1 cellular context compared by ENCODE assay signal in the genomic region with DNA sequence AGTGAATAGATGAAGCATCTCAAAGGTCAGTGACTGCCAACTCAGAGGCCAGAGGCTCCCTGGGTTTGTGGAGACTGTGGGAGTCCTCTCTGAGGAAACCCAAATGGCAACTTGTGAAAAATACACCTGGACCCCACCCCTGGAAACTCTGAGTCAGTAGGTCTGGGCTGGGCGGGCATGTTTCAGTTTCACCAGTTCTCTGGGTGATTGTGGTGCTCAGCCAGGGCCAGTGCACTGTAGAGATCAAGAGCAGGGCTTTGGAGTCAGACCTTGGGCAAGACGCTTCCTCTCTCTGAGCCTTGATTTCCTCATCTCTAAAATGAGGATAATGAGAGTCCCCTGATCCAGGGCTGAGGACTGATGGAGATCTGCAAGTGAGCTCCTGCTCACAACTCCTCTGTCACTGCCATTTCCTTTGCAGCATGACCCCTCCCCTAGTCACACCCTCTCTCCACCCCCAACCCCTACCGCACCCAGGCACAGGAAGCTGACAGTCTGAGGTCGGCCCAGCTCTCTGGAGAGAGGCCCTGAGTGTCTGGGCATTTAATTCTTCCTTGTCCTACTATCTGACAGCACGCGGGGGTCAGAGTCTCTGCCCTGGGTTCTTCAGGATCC.
A peak's percentile ranks its signal among the peaks of the same experiment; 100 is the strongest.
TF ChIP-seq lines count a peak whose summit lies in the region.

No MANE protein-coding gene starts in this region.

TF ChIP-seq in HCT116, 20 proteins besides CTCF, POLR2A, EP300 and RAD21 (continued from another document):
- TF ChIP-seq CBX3 (IDR thresholded peaks at IDR 0.05; ENCODE audit: low read depth) (no peak), JUND (IDR thresholded peaks at IDR 0.05) (peak; percentile 62)
- TF ChIP-seq, protein P1, sequence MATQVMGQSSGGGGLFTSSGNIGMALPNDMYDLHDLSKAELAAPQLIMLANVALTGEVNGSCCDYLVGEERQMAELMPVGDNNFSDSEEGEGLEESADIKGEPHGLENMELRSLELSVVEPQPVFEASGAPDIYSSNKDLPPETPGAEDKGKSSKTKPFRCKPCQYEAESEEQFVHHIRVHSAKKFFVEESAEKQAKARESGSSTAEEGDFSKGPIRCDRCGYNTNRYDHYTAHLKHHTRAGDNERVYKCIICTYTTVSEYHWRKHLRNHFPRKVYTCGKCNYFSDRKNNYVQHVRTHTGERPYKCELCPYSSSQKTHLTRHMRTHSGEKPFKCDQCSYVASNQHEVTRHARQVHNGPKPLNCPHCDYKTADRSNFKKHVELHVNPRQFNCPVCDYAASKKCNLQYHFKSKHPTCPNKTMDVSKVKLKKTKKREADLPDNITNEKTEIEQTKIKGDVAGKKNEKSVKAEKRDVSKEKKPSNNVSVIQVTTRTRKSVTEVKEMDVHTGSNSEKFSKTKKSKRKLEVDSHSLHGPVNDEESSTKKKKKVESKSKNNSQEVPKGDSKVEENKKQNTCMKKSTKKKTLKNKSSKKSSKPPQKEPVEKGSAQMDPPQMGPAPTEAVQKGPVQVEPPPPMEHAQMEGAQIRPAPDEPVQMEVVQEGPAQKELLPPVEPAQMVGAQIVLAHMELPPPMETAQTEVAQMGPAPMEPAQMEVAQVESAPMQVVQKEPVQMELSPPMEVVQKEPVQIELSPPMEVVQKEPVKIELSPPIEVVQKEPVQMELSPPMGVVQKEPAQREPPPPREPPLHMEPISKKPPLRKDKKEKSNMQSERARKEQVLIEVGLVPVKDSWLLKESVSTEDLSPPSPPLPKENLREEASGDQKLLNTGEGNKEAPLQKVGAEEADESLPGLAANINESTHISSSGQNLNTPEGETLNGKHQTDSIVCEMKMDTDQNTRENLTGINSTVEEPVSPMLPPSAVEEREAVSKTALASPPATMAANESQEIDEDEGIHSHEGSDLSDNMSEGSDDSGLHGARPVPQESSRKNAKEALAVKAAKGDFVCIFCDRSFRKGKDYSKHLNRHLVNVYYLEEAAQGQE (IDR thresholded peaks at IDR 0.05; ENCODE audit: low read depth), result no peak
